In genomic region chr5:98929123-98929981, GRCh38 we compare ENCODE assay signal across 8 cellular contexts. TPM values are rescaled to one million over a fixed set of nuclear protein-coding genes. Genes with fewer than 3 reads are reported as not detected.
A peak's percentile ranks its signal among the peaks of the same experiment; 100 is the strongest.
DNase-seq lines count a peak whose midpoint lies in the region; ATAC-seq, FAIRE-seq and TF ChIP-seq lines count a peak whose summit lies in the region.

No MANE protein-coding gene starts in this region.

- peak overlapping the region; percentile 70 to 74 for H3K4me3 ChIP-seq in kidney (ENCODE audit: low read length in 2 of 2)

- in situ Hi-C loops in GM18951 (cut with MboI; ENCODE audit: low sequenced_read_pairs, unreplicated experiment) = no loop called here

- TF ChIP-seq CTCF in AG09319 (IDR thresholded peaks at IDR 0.05; ENCODE audit: low read depth, low read length) = no peak
- no peak for TF ChIP-seq CTCF in kidney (IDR thresholded peaks at IDR 0.05; ENCODE audit: borderline replicate concordance, extremely low read depth, insufficient read depth)

- peak; percentile 90 for DNase-seq in AG09319 (ENCODE audit: extremely low read depth, low read depth)
- peak; percentile 59 for DNase-seq in NCI-H345 treated with DMSO at 0.1 percent for 48 hours (lab: John Stamatoyannopoulos, UW; ENCODE audit: unreplicated experiment)
- DNase-seq in activated CD4-positive, alpha-beta T cell treated with anti-CD3 and anti-CD28 coated beads for 1 hour = peak; percentile 87
- peak; percentile 82 for DNase-seq in cerebellum (ENCODE audit: low spot score)
- peak; percentile 99 for DNase-seq in kidney
- peak; percentile 83 for DNase-seq in stimulated activated CD4-positive, alpha-beta T cell treated with anti-CD3 and anti-CD28 coated beads, Interleukin-15, amount 100 ng/mL, for 1 hour (ENCODE audit: low read depth in 1 of 2, low spot score in 1 of 2)

- peak; percentile 82 for FAIRE-seq in kidney (lab: Jason Lieb, UNC)

- peaks cover 0 to 6% of the 10 kb centered on the region in 2 donors for H3K36me3 ChIP-seq in kidney (ENCODE audit: control insufficient read depth in 1 of 2, insufficient read depth in 2 of 2, low read length in 2 of 2)

- peak overlapping the region; percentile 89 to 96 for H3K9ac ChIP-seq in kidney (ENCODE audit: low read length in 2 of 2)

- H3K4me1 ChIP-seq in kidney (ENCODE audit: control insufficient read depth in 1 of 2, insufficient read depth in 1 of 2, low read depth in 1 of 2, low read length in 2 of 2) = peaks cover 3 to 12% of the 10 kb centered on the region in 2 donors

- H3K9me3 ChIP-seq in kidney (ENCODE audit: control insufficient read depth in 1 of 2, low read length in 2 of 2) = no peaks in the 10 kb centered on the region

- ATAC-seq in HG03175 (IDR thresholded peaks at IDR 0.05; ENCODE audit: unreplicated experiment) = peak; percentile 71

- peak overlapping the region; percentile 99 to 100 for H3K27ac ChIP-seq in kidney (ENCODE audit: low read depth in 2 of 2, low read length in 2 of 2)

- peak; percentile 76 for TF ChIP-seq POLR2A in GM18951 (IDR thresholded peaks at IDR 0.05; ENCODE audit: extremely low read depth, insufficient read depth, insufficient read length)

- intact Hi-C loops in kidney (cut with DNase I) = no loop called here

RNA-seq across cellular contexts. Expression of gene CHD1, which starts 0.5 kb away (rescaled TPM):
- total RNA-seq in cerebellum (108 TPM), kidney (40.4 TPM)
- 7.1 TPM for polyA plus RNA-seq in kidney (ENCODE audit: insufficient read depth, low read depth, low replicate concordance)

Comparison
In these comparisons a context has a peak if more than half of its experiments do, and no peak if none do; other contexts are left out.
1. Peak in every context shown above with its lines: DNase-seq, ATAC-seq, H3K4me3 ChIP-seq and H3K27ac ChIP-seq.